Comparison of ENCODE assay signal across 1 cellular context in genomic region chrX:154431321-154431720, GRCh38.
TF ChIP-seq lines count a peak whose summit lies in the region.

No MANE protein-coding gene starts in this region.

TF ChIP-seq in HepG2, 621 proteins besides CTCF, POLR2A, EP300 and RAD21:
- TF ChIP-seq ZNF639 (CRISPR knock-in tag; conservative IDR thresholded peaks at IDR 0.05) (no peak), KMT2B (CRISPR knock-in tag; IDR thresholded peaks at IDR 0.05) (no peak), ZBTB25 (CRISPR knock-in tag; IDR thresholded peaks at IDR 0.05) (no peak), PAXIP1 (CRISPR knock-in tag; conservative IDR thresholded peaks at IDR 0.05) (no peak), ARNTL (CRISPR knock-in tag; IDR thresholded peaks at IDR 0.05) (no peak), RNF2 (conservative IDR thresholded peaks at IDR 0.05; ENCODE audit: low read depth) (no peak), ASH2L (IDR thresholded peaks at IDR 0.05; ENCODE audit: insufficient read length, low read depth, low read length) (no peak), PITX1 (CRISPR knock-in tag; IDR thresholded peaks at IDR 0.05) (no peak), ZNF430 (CRISPR knock-in tag; IDR thresholded peaks at IDR 0.05) (no peak), ZNF83 (CRISPR knock-in tag; IDR thresholded peaks at IDR 0.05; ENCODE audit: borderline replicate concordance) (no peak)
